Comparison of ENCODE assay signal across 18 cellular contexts in genomic region chr6:113352831-113353230, GRCh38.
DNase-seq lines count a peak whose midpoint lies in the region; ATAC-seq and TF ChIP-seq lines count a peak whose summit lies in the region.
"Had no signal": no experiment of that assay in that cellular context is flagged by ENCODE, and none has a peak within 500 bp of the region (broad histone marks: within the 10 kb centered on the region; RNA-seq: fewer than 3 reads in every experiment).

No MANE protein-coding gene starts in this region.

- H4K8ac ChIP-seq in trophoblast cell (ENCODE audit: low read depth, low read length): peak overlapping the region; percentile 4

- peak overlapping the region; percentile 29 for H2AK5ac ChIP-seq in trophoblast cell (ENCODE audit: low read length)

- H3K27me3 ChIP-seq in RWPE2 (ENCODE audit: insufficient read depth, poor library complexity, severe bottlenecking): no peaks in the 10 kb centered on the region
- H3K27me3 ChIP-seq in fibroblast of lung (ENCODE audit: control insufficient read depth, insufficient read depth, low read length): no peaks in the 10 kb centered on the region
- no peaks in the 10 kb centered on the region for H3K27me3 ChIP-seq in trophoblast cell (ENCODE audit: insufficient read depth, low read length)
- H3K27me3 ChIP-seq: Peyer's patch, testis had no signal

- H3K79me2 ChIP-seq in fibroblast of lung (ENCODE audit: control insufficient read depth, insufficient read depth, low read length) (no peaks in the 10 kb centered on the region), trophoblast cell (ENCODE audit: control insufficient read depth, insufficient read depth, low read length, poor library complexity) (peaks cover 3% of the 10 kb centered on the region)

- no peak for TF ChIP-seq CTCF in RWPE2 (IDR thresholded peaks at IDR 0.05; ENCODE audit: poor library complexity, severe bottlenecking)
- TF ChIP-seq CTCF in fibroblast of lung (conservative IDR thresholded peaks at IDR 0.05 in 1 of 2, IDR thresholded peaks at IDR 0.05 in 1 of 2; ENCODE audit: low read depth in 1 of 2, low read length in 2 of 2): no peak

- no peak for ATAC-seq in RWPE2 (ENCODE audit: low read depth)
- ATAC-seq in HG03439 (IDR thresholded peaks at IDR 0.05; ENCODE audit: unreplicated experiment): no peak
- ATAC-seq: CD8-positive, alpha-beta T cell; stimulated activated memory B cell treated with anti-CD40 and anti-IgM and Interleukin-4, amounts not matched to agents 10 μg/mL and 1 μg/mL and 100 μg/mL, for 72 hours had no signal

- no peaks in the 10 kb centered on the region for H3K36me3 ChIP-seq in RWPE2 (ENCODE audit: low read depth)
- no peaks in the 10 kb centered on the region for H3K36me3 ChIP-seq in fibroblast of lung (ENCODE audit: control insufficient read depth, insufficient read depth, low read length)
- no peaks in the 10 kb centered on the region for H3K36me3 ChIP-seq in trophoblast cell (ENCODE audit: control insufficient read depth in 1 of 2, insufficient read depth in 2 of 2, low read length in 2 of 2)
- H3K36me3 ChIP-seq: Peyer's patch had no signal

- H3K4me3 ChIP-seq in RWPE2 (ENCODE audit: severe bottlenecking) (no peak overlapping the region), fibroblast of lung (replicated peaks in 1 of 4; ENCODE audit: control extremely low read depth in 1 of 4, insufficient read depth in 1 of 4, low read depth in 3 of 4, low read length in 4 of 4) (no peak overlapping the region), trophoblast cell (ENCODE audit: low read depth, low read length) (no peak overlapping the region)
- H3K4me3 ChIP-seq: Peyer's patch, testis had no signal

- peaks cover 10% of the 10 kb centered on the region for H3K79me1 ChIP-seq in trophoblast cell (ENCODE audit: low read length)

- H4K91ac ChIP-seq in trophoblast cell (ENCODE audit: low read depth, low read length): peak overlapping the region; percentile 19

- peak overlapping the region; percentile 86 for H2BK5ac ChIP-seq in trophoblast cell (ENCODE audit: low read depth, low read length, poor library complexity)

- H4K12ac ChIP-seq in trophoblast cell (ENCODE audit: low read depth, low read length): no peak overlapping the region

- H3K4me2 ChIP-seq in fibroblast of lung (ENCODE audit: extremely low read depth, insufficient read depth, low read length) (no peak overlapping the region), trophoblast cell (ENCODE audit: low read length) (no peak overlapping the region)

- H2AFZ ChIP-seq in fibroblast of lung (ENCODE audit: low read length) (no peak overlapping the region), trophoblast cell (ENCODE audit: insufficient read depth, low read length, poor library complexity) (no peak overlapping the region)

- H2BK120ac ChIP-seq in trophoblast cell (ENCODE audit: insufficient read depth, low read length, poor library complexity): peak overlapping the region; percentile 11

- no peaks in the 10 kb centered on the region for H4K20me1 ChIP-seq in fibroblast of lung (ENCODE audit: control insufficient read depth, extremely low read depth, insufficient read depth, low read length)

- no CpG with 5 or more reads among the region's 3 CpGs for WGBS in trophoblast cell (ENCODE audit: extremely low coverage, insufficient coverage, insufficient read length)

- H3K23ac ChIP-seq in trophoblast cell (ENCODE audit: low read length): no peak overlapping the region

- H3K9ac ChIP-seq in fibroblast of lung (ENCODE audit: insufficient read depth, low read length) (no peak overlapping the region), trophoblast cell (ENCODE audit: low read length) (no peak overlapping the region)

- H3K9me3 ChIP-seq in RWPE2 (ENCODE audit: severe bottlenecking) (no peaks in the 10 kb centered on the region), fibroblast of lung (ENCODE audit: control insufficient read depth, insufficient read depth, low read depth, low read length) (no peaks in the 10 kb centered on the region), trophoblast cell (ENCODE audit: insufficient read depth, low read depth, low read length) (no peaks in the 10 kb centered on the region)
- H3K9me3 ChIP-seq: Peyer's patch, testis had no signal

- H3K27ac ChIP-seq in RWPE2 (ENCODE audit: poor library complexity, severe bottlenecking): peak overlapping the region; percentile 95
- H3K27ac ChIP-seq in fibroblast of lung (ENCODE audit: insufficient read depth, low read length): peak overlapping the region; percentile 83
- H3K27ac ChIP-seq in trophoblast cell (ENCODE audit: low read depth, low read length): peak overlapping the region; percentile 73
- H3K27ac ChIP-seq: testis had no signal

- H2BK12ac ChIP-seq in trophoblast cell (ENCODE audit: low read length): peak overlapping the region; percentile 50

- H3K18ac ChIP-seq in trophoblast cell (ENCODE audit: low read length): no peak overlapping the region

- peak overlapping the region; percentile 5 for H3K14ac ChIP-seq in trophoblast cell (ENCODE audit: low read length)

- DNase-seq in ELR (ENCODE audit: low read depth) (peak; percentile 54), RWPE2 (ENCODE audit: low spot score) (no peak), fibroblast of lung (ENCODE audit: low read depth in 2 of 2) (no peak), trophoblast cell (no peak), AG08396 (ENCODE audit: low spot score) (no peak), hepatic stellate cell (ENCODE audit: low spot score) (no peak), HuH-7.5 (ENCODE audit: low spot score) (no peak)
- DNase-seq: activated CD4-positive, alpha-beta memory T cell treated with anti-CD3 and anti-CD28 coated beads for 36 hours; activated naive CD8-positive, alpha-beta T cell treated with anti-CD3 and anti-CD28 coated beads, Interleukin-2, amount 10 ng/mL, durations not matched to agents 7 days and 5 days; CD8-positive, alpha-beta T cell; mesendoderm; NCI-H1417; NCI-H510A treated with DMSO at 0.1 percent for 48 hours; stimulated activated CD4-positive, alpha-beta T cell treated with anti-CD3 and anti-CD28 coated beads, Interleukin-2, amount 100 ng/mL, for 24 hours; testis had no signal

- H3K4ac ChIP-seq in trophoblast cell (ENCODE audit: low read depth, low read length): no peak overlapping the region

- H3K4me1 ChIP-seq in RWPE2 (ENCODE audit: insufficient read depth, poor library complexity, severe bottlenecking) (peaks cover 40% of the 10 kb centered on the region), fibroblast of lung (ENCODE audit: control insufficient read depth, extremely low read depth, insufficient read depth, low read length) (peaks cover 21% of the 10 kb centered on the region), trophoblast cell (ENCODE audit: control insufficient read depth in 1 of 2, insufficient read depth in 2 of 2, low read length in 2 of 2) (peaks cover 3 to 6% of the 10 kb centered on the region in 2 experiments)
- H3K4me1 ChIP-seq: testis had no signal
